Comparison of ENCODE assay signal across 8 cellular contexts in genomic region chr9:33263131-33263935, GRCh38.
DNase-seq lines count a peak whose midpoint lies in the region; ATAC-seq and TF ChIP-seq lines count a peak whose summit lies in the region.

No MANE protein-coding gene starts in this region.

- TF ChIP-seq CTCF in HL-60 (IDR thresholded peaks at IDR 0.05; ENCODE audit: insufficient read depth, low read length) (no peak), VCaP (conservative IDR thresholded peaks at IDR 0.05) (no peak), nephron progenitor cell (IDR thresholded peaks at IDR 0.05) (no peak)

- peaks cover 68% of the 10 kb centered on the region for H3K4me1 Mint-ChIP-seq in activated T-cell treated with anti-CD3 and anti-CD28 coated beads, Interleukin-2, amount 50 U/mL, for 24 hours (ENCODE audit: low read depth)
- H3K4me1 Mint-ChIP-seq in nephron progenitor cell = peaks cover 32% of the 10 kb centered on the region

- peak overlapping the region; percentile 91 for H3K4me3 Mint-ChIP-seq in activated T-cell treated with anti-CD3 and anti-CD28 coated beads, Interleukin-2, amount 50 U/mL, for 24 hours
- peak overlapping the region; percentile 96 for H3K4me3 Mint-ChIP-seq in nephron progenitor cell

- H3K36me3 Mint-ChIP-seq in activated T-cell treated with anti-CD3 and anti-CD28 coated beads, Interleukin-2, amount 50 U/mL, for 24 hours (ENCODE audit: low read depth) = peaks cover 88% of the 10 kb centered on the region
- H3K36me3 Mint-ChIP-seq in nephron progenitor cell (ENCODE audit: low read depth) = peaks cover 48% of the 10 kb centered on the region

- ATAC-seq in GM18873 (IDR thresholded peaks at IDR 0.05; ENCODE audit: low FRiP score, unreplicated experiment) = no peak

- no peak for DNase-seq in activated T-cell treated with anti-CD3 and anti-CD28 coated beads, Interleukin-2, amount 50 U/mL, for 24 hours
- DNase-seq in activated T-cell treated with anti-CD3 and anti-CD28 coated beads, Interleukin-2, amount 50 U/mL, for 48 hours = no peak
- DNase-seq in HL-60 (ENCODE audit: low read depth in 1 of 2, low spot score in 1 of 2) (peak; percentile 30 to 58), fibroblast of gingiva (ENCODE audit: low read depth) (peak; percentile 18), nephron progenitor cell (no peak), SKM-1 treated with dmso at 0.1 percent for 144 hours (lab: John Stamatoyannopoulos, UW; ENCODE audit: unreplicated experiment) (no peak)

- no peaks in the 10 kb centered on the region for H3K9me3 Mint-ChIP-seq in activated T-cell treated with anti-CD3 and anti-CD28 coated beads, Interleukin-2, amount 50 U/mL, for 24 hours
- no peaks in the 10 kb centered on the region for H3K9me3 Mint-ChIP-seq in nephron progenitor cell

- H3K4me3 ChIP-seq in HL-60 (replicated peaks; ENCODE audit: insufficient read depth, low read length) = peak overlapping the region; percentile 76

- H3K27ac ChIP-seq in HL-60 (replicated peaks) (peak overlapping the region; percentile 84), VCaP (peak overlapping the region; percentile 91)

- H3K27ac Mint-ChIP-seq in activated T-cell treated with anti-CD3 and anti-CD28 coated beads, Interleukin-2, amount 50 U/mL, for 24 hours = peak overlapping the region; percentile 93
- peak overlapping the region; percentile 40 for H3K27ac Mint-ChIP-seq in nephron progenitor cell

- H3K27me3 Mint-ChIP-seq in activated T-cell treated with anti-CD3 and anti-CD28 coated beads, Interleukin-2, amount 50 U/mL, for 24 hours = no peaks in the 10 kb centered on the region
- peaks cover 3% of the 10 kb centered on the region for H3K27me3 Mint-ChIP-seq in nephron progenitor cell (ENCODE audit: low read depth, poor library complexity)

- no peaks in the 10 kb centered on the region for H3K27me3 ChIP-seq in HL-60 (ENCODE audit: insufficient read depth, poor library complexity, severe bottlenecking)

Comparison
In these comparisons a context has a peak if more than half of its experiments do, and no peak if none do; other contexts are left out.
1. DNase-seq: peak in HL-60 (2 of 2) and fibroblast of gingiva (single experiment); none in activated T-cell treated with anti-CD3 and anti-CD28 coated beads, Interleukin-2, amount 50 U/mL, for 24 hours (single experiment), activated T-cell treated with anti-CD3 and anti-CD28 coated beads, Interleukin-2, amount 50 U/mL, for 48 hours (0 of 2), nephron progenitor cell (single experiment) and SKM-1 treated with dmso at 0.1 percent for 144 hours (single experiment).